1 cellular context compared by ENCODE assay signal in genomic region chr6:138405816-138406403, GRCh38.
TF ChIP-seq lines count a peak whose summit lies in the region.

No MANE protein-coding gene starts in this region.

TF ChIP-seq in HEK293, 187 proteins besides CTCF, POLR2A, EP300 and RAD21 (continued from another document and continues in another):
- no peak for TF ChIP-seq PRDM10 (tag by site-specific recombination; IDR thresholded peaks at IDR 0.05)
- TF ChIP-seq ZNF521 (tag by site-specific recombination; IDR thresholded peaks at IDR 0.05), result no peak
- no peak for TF ChIP-seq ZNF600 (tag by site-specific recombination; IDR thresholded peaks at IDR 0.05)
- no peak for TF ChIP-seq ZNF174 (tag by site-specific recombination; IDR thresholded peaks at IDR 0.05)
- no peak for TF ChIP-seq ZNF473 (tag by site-specific recombination; IDR thresholded peaks at IDR 0.05)
- TF ChIP-seq KLF10 (tag by site-specific recombination; IDR thresholded peaks at IDR 0.05), result no peak; the same call in 1 of the 2 replicates
- TF ChIP-seq OVOL3 (tag by site-specific recombination; IDR thresholded peaks at IDR 0.05), result peak; percentile 68; the same call in 1 of the 2 replicates
- no peak for TF ChIP-seq ATF2 (tag by site-specific recombination; IDR thresholded peaks at IDR 0.05; ENCODE audit: low read depth)
- no peak for TF ChIP-seq ZNF549 (tag by site-specific recombination; IDR thresholded peaks at IDR 0.05)
- TF ChIP-seq ZNF398 (tag by site-specific recombination; IDR thresholded peaks at IDR 0.05), result no peak
- TF ChIP-seq ZNF513 (tag by site-specific recombination; IDR thresholded peaks at IDR 0.05), result no peak
- no peak for TF ChIP-seq PBX3 (CRISPR knock-in tag; IDR thresholded peaks at IDR 0.05)
- no peak for TF ChIP-seq ZNF184 (tag by site-specific recombination; IDR thresholded peaks at IDR 0.05)
- no peak for TF ChIP-seq ZNF248 (tag by site-specific recombination; IDR thresholded peaks at IDR 0.05)
- TF ChIP-seq ZNF580 (tag by site-specific recombination; IDR thresholded peaks at IDR 0.05), result peak; percentile 68; the same call in 1 of the 2 replicates
- TF ChIP-seq ZBTB8A (tag by site-specific recombination; IDR thresholded peaks at IDR 0.05), result no peak
- no peak for TF ChIP-seq ZBTB11 (tag by site-specific recombination; conservative IDR thresholded peaks at IDR 0.05; ENCODE audit: low read depth)
- no peak for TF ChIP-seq ZNF239 (tag by site-specific recombination; IDR thresholded peaks at IDR 0.05)
- TF ChIP-seq ZNF433 (tag by site-specific recombination; IDR thresholded peaks at IDR 0.05; ENCODE audit: low read depth), result no peak
- no peak for TF ChIP-seq GFI1B (tag by site-specific recombination; IDR thresholded peaks at IDR 0.05)
- TF ChIP-seq HIC1 (tag by site-specific recombination; IDR thresholded peaks at IDR 0.05), result no peak
- TF ChIP-seq ZNF677 (tag by site-specific recombination; IDR thresholded peaks at IDR 0.05), result no peak
- no peak for TF ChIP-seq PRDM2 (tag by site-specific recombination; IDR thresholded peaks at IDR 0.05; ENCODE audit: borderline replicate concordance)
- TF ChIP-seq PRDM1 (tag by site-specific recombination; IDR thresholded peaks at IDR 0.05), result no peak
- TF ChIP-seq ZSCAN30 (tag by site-specific recombination; IDR thresholded peaks at IDR 0.05), result peak; percentile 100
- TF ChIP-seq ZNF214 (tag by site-specific recombination; IDR thresholded peaks at IDR 0.05; ENCODE audit: borderline replicate concordance), result no peak
- no peak for TF ChIP-seq ZFP3 (tag by site-specific recombination; IDR thresholded peaks at IDR 0.05; ENCODE audit: low read depth)
- TF ChIP-seq ZNF140 (tag by site-specific recombination; IDR thresholded peaks at IDR 0.05), result no peak
- no peak for TF ChIP-seq KLF1 (tag by site-specific recombination; IDR thresholded peaks at IDR 0.05)
- peak; percentile 96 for TF ChIP-seq SP7 (tag by site-specific recombination; IDR thresholded peaks at IDR 0.05)
